Comparison of ENCODE assay signal across 1 cellular context in the genomic region with DNA sequence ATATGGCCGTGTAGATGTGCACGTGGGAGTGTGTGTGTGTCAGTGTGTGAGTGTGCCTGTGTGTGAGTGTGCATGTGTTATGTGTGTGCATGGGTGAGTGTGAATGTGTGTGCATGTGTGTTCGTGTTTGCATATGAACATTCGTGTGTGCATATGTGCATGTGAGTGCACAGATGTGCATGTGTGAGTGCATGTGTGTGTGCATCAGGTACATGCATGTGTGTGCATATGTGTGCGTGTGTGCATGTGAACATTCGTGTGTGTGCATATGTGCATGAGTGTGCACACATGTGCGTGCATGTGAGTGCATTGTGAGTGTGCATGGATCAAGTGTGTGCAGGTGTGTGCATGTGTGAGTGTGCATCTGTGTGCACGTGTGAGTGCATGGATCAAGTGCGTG.
TF ChIP-seq lines count a peak whose summit lies in the region.

No MANE protein-coding gene starts in this region.

TF ChIP-seq in IMR-90, 13 proteins besides CTCF, POLR2A, EP300 and RAD21:
- TF ChIP-seq NFE2L2 (IDR thresholded peaks at IDR 0.05; ENCODE audit: low read depth, low read length) = no peak
- no peak for TF ChIP-seq RCOR1 (IDR thresholded peaks at IDR 0.05; ENCODE audit: insufficient replicate concordance, low read length)
- TF ChIP-seq, protein P1, sequence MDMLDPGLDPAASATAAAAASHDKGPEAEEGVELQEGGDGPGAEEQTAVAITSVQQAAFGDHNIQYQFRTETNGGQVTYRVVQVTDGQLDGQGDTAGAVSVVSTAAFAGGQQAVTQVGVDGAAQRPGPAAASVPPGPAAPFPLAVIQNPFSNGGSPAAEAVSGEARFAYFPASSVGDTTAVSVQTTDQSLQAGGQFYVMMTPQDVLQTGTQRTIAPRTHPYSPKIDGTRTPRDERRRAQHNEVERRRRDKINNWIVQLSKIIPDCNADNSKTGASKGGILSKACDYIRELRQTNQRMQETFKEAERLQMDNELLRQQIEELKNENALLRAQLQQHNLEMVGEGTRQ (IDR thresholded peaks at IDR 0.05; ENCODE audit: low read depth, low read length) = no peak
- TF ChIP-seq FOS (IDR thresholded peaks at IDR 0.05; ENCODE audit: low read depth, low read length) = no peak
- TF ChIP-seq SMC3 (IDR thresholded peaks at IDR 0.05; ENCODE audit: low read depth, low read length) = no peak
- TF ChIP-seq CEBPB (IDR thresholded peaks at IDR 0.05; ENCODE audit: low read depth, low read length) = no peak
- no peak for TF ChIP-seq BHLHE40 (IDR thresholded peaks at IDR 0.05; ENCODE audit: low read depth, low read length)
- no peak for TF ChIP-seq CHD1 (IDR thresholded peaks at IDR 0.05; ENCODE audit: low read depth, low read length)
- TF ChIP-seq RFX5 (IDR thresholded peaks at IDR 0.05; ENCODE audit: low read depth, low read length) = no peak
- TF ChIP-seq MAFK (IDR thresholded peaks at IDR 0.05; ENCODE audit: low read depth, low read length) = no peak
